Comparison of ENCODE assay signal across 2 cellular contexts in the genomic region with DNA sequence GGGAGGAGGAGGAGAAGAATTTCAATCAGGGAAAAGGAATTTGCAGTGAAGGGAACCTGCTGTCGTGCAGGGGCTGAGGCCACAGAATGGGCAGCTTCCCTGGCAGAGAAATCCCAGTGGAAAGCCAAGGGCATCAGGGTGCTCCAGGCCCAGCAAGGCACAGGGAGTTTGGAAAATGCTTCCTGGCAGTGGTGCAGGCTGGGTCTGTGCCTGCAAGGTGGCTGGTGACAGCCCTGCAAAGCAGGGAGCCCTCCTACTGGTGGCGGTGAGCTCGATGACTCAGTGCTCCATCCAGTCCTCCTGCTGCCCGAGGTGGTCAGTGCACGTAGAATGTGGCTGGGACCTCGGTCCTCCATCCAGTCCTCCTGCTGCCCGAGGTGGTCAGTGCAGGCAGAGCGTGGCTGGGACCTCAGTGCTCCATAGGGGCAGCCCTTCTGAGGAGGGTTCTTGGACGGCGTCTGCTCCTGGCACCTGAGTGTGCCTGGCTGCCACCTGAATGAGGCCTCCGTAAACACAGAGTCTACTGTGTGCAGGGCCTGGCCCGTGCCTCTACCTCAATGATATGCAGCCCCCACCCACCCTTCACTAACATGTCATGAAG.
A peak's percentile ranks its signal among the peaks of the same experiment; 100 is the strongest.
TF ChIP-seq lines count a peak whose summit lies in the region.

No MANE protein-coding gene starts in this region.

TF ChIP-seq in HCT116, 20 proteins besides CTCF, POLR2A, EP300 and RAD21:
- no peak for TF ChIP-seq ZNF274 (IDR thresholded peaks at IDR 0.05; ENCODE audit: low read depth, low read length)
- TF ChIP-seq EZH2phosphoT487 (IDR thresholded peaks at IDR 0.05; ENCODE audit: borderline replicate concordance) = no peak
- TF ChIP-seq SRF (IDR thresholded peaks at IDR 0.05; ENCODE audit: low read depth) = no peak
- TF ChIP-seq, protein P1, sequence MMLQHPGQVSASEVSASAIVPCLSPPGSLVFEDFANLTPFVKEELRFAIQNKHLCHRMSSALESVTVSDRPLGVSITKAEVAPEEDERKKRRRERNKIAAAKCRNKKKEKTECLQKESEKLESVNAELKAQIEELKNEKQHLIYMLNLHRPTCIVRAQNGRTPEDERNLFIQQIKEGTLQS (IDR thresholded peaks at IDR 0.05) = no peak
- no peak for TF ChIP-seq TCF7L2 (IDR thresholded peaks at IDR 0.05; ENCODE audit: borderline replicate concordance, extremely low read depth, insufficient read depth, insufficient read length)
- no peak for TF ChIP-seq SP1 (IDR thresholded peaks at IDR 0.05; ENCODE audit: low read depth)
- TF ChIP-seq CBX3 (IDR thresholded peaks at IDR 0.05; ENCODE audit: low read depth) = no peak
- no peak for TF ChIP-seq ELF1 (IDR thresholded peaks at IDR 0.05; ENCODE audit: borderline replicate concordance, low read depth)
- no peak for TF ChIP-seq SIN3A (IDR thresholded peaks at IDR 0.05; ENCODE audit: low read depth)
- no peak for TF ChIP-seq FOSL1 (IDR thresholded peaks at IDR 0.05; ENCODE audit: low read depth)

TF ChIP-seq in HepG2, 621 proteins besides CTCF, POLR2A, EP300 and RAD21:
- TF ChIP-seq ZNF263 (CRISPR knock-in tag; IDR thresholded peaks at IDR 0.05) (0 out of 2 replicates have a peak, but pooled peaks have one; percentile 30), ZSCAN25 (CRISPR knock-in tag; IDR thresholded peaks at IDR 0.05) (no peak), TAF1 (CRISPR knock-in tag; IDR thresholded peaks at IDR 0.05) (no peak), PITX1 (CRISPR knock-in tag; IDR thresholded peaks at IDR 0.05) (no peak), ZNF143 (CRISPR knock-in tag; IDR thresholded peaks at IDR 0.05) (no peak), ZNF17 (CRISPR knock-in tag; IDR thresholded peaks at IDR 0.05) (no peak), MAZ (IDR thresholded peaks at IDR 0.05; ENCODE audit: borderline replicate concordance, low read depth, low read length) (no peak), MAZ (CRISPR knock-in tag; IDR thresholded peaks at IDR 0.05; ENCODE audit: low read depth) (no peak)
- TF ChIP-seq, protein P2, sequence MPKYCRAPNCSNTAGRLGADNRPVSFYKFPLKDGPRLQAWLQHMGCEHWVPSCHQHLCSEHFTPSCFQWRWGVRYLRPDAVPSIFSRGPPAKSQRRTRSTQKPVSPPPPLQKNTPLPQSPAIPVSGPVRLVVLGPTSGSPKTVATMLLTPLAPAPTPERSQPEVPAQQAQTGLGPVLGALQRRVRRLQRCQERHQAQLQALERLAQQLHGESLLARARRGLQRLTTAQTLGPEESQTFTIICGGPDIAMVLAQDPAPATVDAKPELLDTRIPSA (CRISPR knock-in tag; IDR thresholded peaks at IDR 0.05; ENCODE audit: borderline replicate concordance) = no peak
- TF ChIP-seq, protein P3, sequence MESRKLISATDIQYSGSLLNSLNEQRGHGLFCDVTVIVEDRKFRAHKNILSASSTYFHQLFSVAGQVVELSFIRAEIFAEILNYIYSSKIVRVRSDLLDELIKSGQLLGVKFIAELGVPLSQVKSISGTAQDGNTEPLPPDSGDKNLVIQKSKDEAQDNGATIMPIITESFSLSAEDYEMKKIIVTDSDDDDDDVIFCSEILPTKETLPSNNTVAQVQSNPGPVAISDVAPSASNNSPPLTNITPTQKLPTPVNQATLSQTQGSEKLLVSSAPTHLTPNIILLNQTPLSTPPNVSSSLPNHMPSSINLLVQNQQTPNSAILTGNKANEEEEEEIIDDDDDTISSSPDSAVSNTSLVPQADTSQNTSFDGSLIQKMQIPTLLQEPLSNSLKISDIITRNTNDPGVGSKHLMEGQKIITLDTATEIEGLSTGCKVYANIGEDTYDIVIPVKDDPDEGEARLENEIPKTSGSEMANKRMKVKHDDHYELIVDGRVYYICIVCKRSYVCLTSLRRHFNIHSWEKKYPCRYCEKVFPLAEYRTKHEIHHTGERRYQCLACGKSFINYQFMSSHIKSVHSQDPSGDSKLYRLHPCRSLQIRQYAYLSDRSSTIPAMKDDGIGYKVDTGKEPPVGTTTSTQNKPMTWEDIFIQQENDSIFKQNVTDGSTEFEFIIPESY (CRISPR knock-in tag; IDR thresholded peaks at IDR 0.05) = peak; percentile 49; the same call in 1 of the 2 replicates
- TF ChIP-seq, protein P4, sequence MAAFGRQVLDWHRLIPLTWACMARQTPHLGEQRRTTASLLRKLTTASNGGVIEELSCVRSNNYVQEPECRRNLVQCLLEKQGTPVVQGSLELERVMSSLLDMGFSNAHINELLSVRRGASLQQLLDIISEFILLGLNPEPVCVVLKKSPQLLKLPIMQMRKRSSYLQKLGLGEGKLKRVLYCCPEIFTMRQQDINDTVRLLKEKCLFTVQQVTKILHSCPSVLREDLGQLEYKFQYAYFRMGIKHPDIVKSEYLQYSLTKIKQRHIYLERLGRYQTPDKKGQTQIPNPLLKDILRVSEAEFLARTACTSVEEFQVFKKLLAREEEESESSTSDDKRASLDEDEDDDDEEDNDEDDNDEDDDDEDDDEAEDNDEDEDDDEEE (CRISPR knock-in tag; IDR thresholded peaks at IDR 0.05) = no peak
